ENCODE assay signal across 8 cellular contexts in genomic region chr7:128869944-128870285, GRCh38. TPM values are rescaled to one million over a fixed set of nuclear protein-coding genes. Genes with fewer than 3 reads are reported as not detected.
DNase-seq lines count a peak whose midpoint lies in the region; ATAC-seq and TF ChIP-seq lines count a peak whose summit lies in the region.

No MANE protein-coding gene starts in this region.

- H3K4me1 ChIP-seq in left ventricle myocardium inferior = peaks cover 22% of the 10 kb centered on the region

- CTCF ChIA-PET in activated B cell treated with CpG ODN at 0.5 μM for 24 hours (lab: Charles Lee) = interaction anchor here (1.0 kb wide), 1 partner anchor 13 kb away, joined by 4 read pairs; no protein-coding TSS in a partner anchor

- peak; percentile 12 to 19 for DNase-seq in activated CD4-positive, alpha-beta T cell treated with anti-CD3 and anti-CD28 coated beads for 4 hours
- DNase-seq in activated CD4-positive, alpha-beta T cell treated with anti-CD3 and anti-CD28 coated beads, Interleukin-2, amount 50 U/mL, for 1 hour = no peak
- DNase-seq in activated B cell treated with CpG ODN at 0.5 μM for 24 hours (no peak), left ventricle myocardium inferior (no peak), Ammon's horn (ENCODE audit: low spot score) (no peak), superior temporal gyrus (ENCODE audit: extremely low spot score) (no peak), SIG-M5 (lab: John Stamatoyannopoulos, UW) (no peak)
- DNase-seq in stimulated activated effector memory CD8-positive, alpha-beta T cell treated with anti-CD3 and anti-CD28 coated beads, Interleukin-12 subunit alpha, Interleukin-12 subunit beta, amount 100 ng/mL, for 72 hours (ENCODE audit: low spot score in 2 of 2) = no peak

- H3K27me3 ChIP-seq in left ventricle myocardium inferior (ENCODE audit: low read depth) = peaks cover 10% of the 10 kb centered on the region

- H3K9me3 Mint-ChIP-seq in activated B cell treated with CpG ODN at 0.5 μM for 24 hours = no peaks in the 10 kb centered on the region
- H3K9me3 Mint-ChIP-seq in stimulated activated effector memory CD8-positive, alpha-beta T cell treated with anti-CD3 and anti-CD28 coated beads, Interleukin-12 subunit alpha, Interleukin-12 subunit beta, amount 100 ng/mL, for 72 hours = no peaks in the 10 kb centered on the region

- no peaks in the 10 kb centered on the region for H3K9me3 ChIP-seq in left ventricle myocardium inferior (replicated peaks)

- intact Hi-C loops in activated B cell treated with CpG ODN at 0.5 μM for 24 hours (cut with micrococcal nuclease) = loop anchor here (10.0 kb wide), 2 partner anchors 395 to 465 kb away; partner anchors contain the start of genes IMPDH1 and METTL2B
- intact Hi-C loops in left ventricle myocardium inferior (cut with micrococcal nuclease) = loop anchor here (10.0 kb wide), 1 partner anchor 265 kb away; no protein-coding TSS in a partner anchor

- peak overlapping the region; percentile 74 for H3K4me3 ChIP-seq in left ventricle myocardium inferior

- H3K27ac ChIP-seq in left ventricle myocardium inferior (replicated peaks) = no peak overlapping the region

- peak overlapping the region; percentile 64 for H3K4me3 Mint-ChIP-seq in activated B cell treated with CpG ODN at 0.5 μM for 24 hours
- H3K4me3 Mint-ChIP-seq in stimulated activated effector memory CD8-positive, alpha-beta T cell treated with anti-CD3 and anti-CD28 coated beads, Interleukin-12 subunit alpha, Interleukin-12 subunit beta, amount 100 ng/mL, for 72 hours = peak overlapping the region; percentile 68

- POLR2A ChIA-PET in activated B cell treated with CpG ODN at 0.5 μM for 24 hours (lab: Charles Lee) = no interaction called here

- peak; percentile 7 for ATAC-seq in activated B cell treated with CpG ODN at 0.5 μM for 24 hours (ENCODE audit: low read depth)
- peak; percentile 19 for ATAC-seq in stimulated activated effector memory CD8-positive, alpha-beta T cell treated with anti-CD3 and anti-CD28 coated beads, Interleukin-12 subunit alpha, Interleukin-12 subunit beta, amount 100 ng/mL, for 72 hours

- no peak overlapping the region for H3K27ac Mint-ChIP-seq in activated B cell treated with CpG ODN at 0.5 μM for 24 hours
- H3K27ac Mint-ChIP-seq in stimulated activated effector memory CD8-positive, alpha-beta T cell treated with anti-CD3 and anti-CD28 coated beads, Interleukin-12 subunit alpha, Interleukin-12 subunit beta, amount 100 ng/mL, for 72 hours = peak overlapping the region; percentile 77

- H3K27me3 Mint-ChIP-seq in activated B cell treated with CpG ODN at 0.5 μM for 24 hours = peaks cover 8% of the 10 kb centered on the region

- H3K36me3 ChIP-seq in left ventricle myocardium inferior = peaks cover 14% of the 10 kb centered on the region

- peaks cover 20% of the 10 kb centered on the region for H3K4me1 Mint-ChIP-seq in activated B cell treated with CpG ODN at 0.5 μM for 24 hours
- peaks cover 18% of the 10 kb centered on the region for H3K4me1 Mint-ChIP-seq in stimulated activated effector memory CD8-positive, alpha-beta T cell treated with anti-CD3 and anti-CD28 coated beads, Interleukin-12 subunit alpha, Interleukin-12 subunit beta, amount 100 ng/mL, for 72 hours

- H3K36me3 Mint-ChIP-seq in activated B cell treated with CpG ODN at 0.5 μM for 24 hours (ENCODE audit: low read depth) = peaks cover 23% of the 10 kb centered on the region
- H3K36me3 Mint-ChIP-seq in stimulated activated effector memory CD8-positive, alpha-beta T cell treated with anti-CD3 and anti-CD28 coated beads, Interleukin-12 subunit alpha, Interleukin-12 subunit beta, amount 100 ng/mL, for 72 hours = peaks cover 13% of the 10 kb centered on the region

- TF ChIP-seq CTCF in activated B cell treated with CpG ODN at 0.5 μM for 24 hours (IDR thresholded peaks at IDR 0.05) = no peak
- no peak for TF ChIP-seq CTCF in left ventricle myocardium inferior (IDR thresholded peaks at IDR 0.05; ENCODE audit: borderline replicate concordance)

RNA-seq across cellular contexts. Expression of gene ATP6V1F, which starts 7.3 kb away (rescaled TPM):
- 100.0 and 113 TPM in 2 replicates for total RNA-seq in activated B cell treated with CpG ODN at 0.5 μM for 24 hours
- 101 TPM for total RNA-seq in left ventricle myocardium inferior

RNA-seq across cellular contexts. Expression of gene FLNC, which starts 39.7 kb away (rescaled TPM):
- total RNA-seq in activated B cell treated with CpG ODN at 0.5 μM for 24 hours (not detected in 2 replicates), left ventricle myocardium inferior (839 TPM)

RNA-seq across cellular contexts. Expression of gene KCP, which starts 40.6 kb away (rescaled TPM):
- 4.1 and 4.4 TPM in 2 replicates for total RNA-seq in activated B cell treated with CpG ODN at 0.5 μM for 24 hours
- 0.19 TPM for total RNA-seq in left ventricle myocardium inferior

Comparison
In these comparisons a context has a peak if more than half of its experiments do, and no peak if none do; other contexts are left out.
1. DNase-seq: peak in activated CD4-positive, alpha-beta T cell treated with anti-CD3 and anti-CD28 coated beads for 4 hours (2 of 2); none in activated CD4-positive, alpha-beta T cell treated with anti-CD3 and anti-CD28 coated beads, Interleukin-2, amount 50 U/mL, for 1 hour (single experiment), activated B cell treated with CpG ODN at 0.5 μM for 24 hours (single experiment), left ventricle myocardium inferior (single experiment), stimulated activated effector memory CD8-positive, alpha-beta T cell treated with anti-CD3 and anti-CD28 coated beads, Interleukin-12 subunit alpha, Interleukin-12 subunit beta, amount 100 ng/mL, for 72 hours (0 of 2), Ammon's horn (single experiment), superior temporal gyrus (single experiment) and SIG-M5 (single experiment).
2. RNA of gene FLNC, which starts 39.7 kb away (total RNA-seq): 839 TPM in left ventricle myocardium inferior (single experiment); not detected in activated B cell treated with CpG ODN at 0.5 μM for 24 hours; every median in the first group is over 100 times any median in the second.